In genomic region chr16:81555660-81556059, GRCh38 we compare ENCODE assay signal across 27 cellular contexts.
DNase-seq lines count a peak whose midpoint lies in the region; TF ChIP-seq lines count a peak whose summit lies in the region.
"Had no signal": no experiment of that assay in that cellular context is flagged by ENCODE, and none has a peak within 500 bp of the region (broad histone marks: within the 10 kb centered on the region; RNA-seq: fewer than 3 reads in every experiment).

No MANE protein-coding gene starts in this region.

- H3K27ac Mint-ChIP-seq in CD14-positive monocyte (peak overlapping the region in 5 of 7 donors; percentile 27 to 79 (median 65)), immature natural killer cell (peak overlapping the region; percentile 74 to 90 (median 84)), mesothelial cell of epicardium (no peak overlapping the region), H9 (no peak overlapping the region)

- H3K36me3 ChIP-seq in subcutaneous abdominal adipose tissue (ENCODE audit: control insufficient read depth in 5 of 5, insufficient read depth in 5 of 5, low read length in 5 of 5) = peaks cover 0 to 2% (median 0%) of the 10 kb centered on the region in 5 donors

- H3K4me1 Mint-ChIP-seq in CD14-positive monocyte = peaks cover 49% of the 10 kb centered on the region
- peaks cover 82 to 88% of the 10 kb centered on the region in 2 donors for H3K4me1 Mint-ChIP-seq in immature natural killer cell
- H3K4me1 Mint-ChIP-seq in mesothelial cell of epicardium = peaks cover 17% of the 10 kb centered on the region
- peaks cover 20 to 26% of the 10 kb centered on the region in 2 experiments for H3K4me1 Mint-ChIP-seq in H9

- H3K4me3 Mint-ChIP-seq in CD14-positive monocyte (no peak overlapping the region), immature natural killer cell (no peak overlapping the region), mesothelial cell of epicardium (no peak overlapping the region), H9 (no peak overlapping the region)
- H3K4me3 Mint-ChIP-seq: CD4-positive, alpha-beta memory T cell had no signal

- TF ChIP-seq CTCF in CD14-positive monocyte (IDR thresholded peaks at IDR 0.05) (no peak), RWPE1 (conservative IDR thresholded peaks at IDR 0.05; ENCODE audit: low read depth) (no peak), mesothelial cell of epicardium (IDR thresholded peaks at IDR 0.05; ENCODE audit: unreplicated experiment) (no peak), H9 (conservative IDR thresholded peaks at IDR 0.05) (no peak)

- POLR2A ChIA-PET in RWPE1 (lab: Yijun Ruan, JAX; ENCODE audit: low non-redundant PET) = no interaction called here

- H3K27me3 ChIP-seq in subcutaneous abdominal adipose tissue (ENCODE audit: control insufficient read depth in 5 of 5, insufficient read depth in 4 of 5, low read length in 5 of 5) = no peaks in the 10 kb centered on the region
- no peaks in the 10 kb centered on the region for H3K27me3 ChIP-seq in H9 (ENCODE audit: insufficient read depth, low read length)
- H3K27me3 ChIP-seq: BLaER1 treated with 17β-estradiol and CSF1 and Interleukin-3, amounts not matched to agents 10 nM and 100 nM had no signal

- H3K27me3 Mint-ChIP-seq in CD14-positive monocyte (ENCODE audit: low read depth in 3 of 3) = no peaks in the 10 kb centered on the region
- peaks cover 0 to 8% (median 5%) of the 10 kb centered on the region in 3 donors for H3K27me3 Mint-ChIP-seq in immature natural killer cell (ENCODE audit: low read depth in 3 of 3)
- no peaks in the 10 kb centered on the region for H3K27me3 Mint-ChIP-seq in mesothelial cell of epicardium (ENCODE audit: low read depth)
- no peaks in the 10 kb centered on the region for H3K27me3 Mint-ChIP-seq in H9 (ENCODE audit: low read depth)
- H3K27me3 Mint-ChIP-seq: CD4-positive, alpha-beta memory T cell had no signal

- H3K23me2 ChIP-seq in H9 (ENCODE audit: insufficient read length, low read depth, low read length, poor library complexity, severe bottlenecking) = no peaks in the 10 kb centered on the region

- no peak overlapping the region for H2AK5ac ChIP-seq in H9 (ENCODE audit: insufficient read length, low read length)

- no peak overlapping the region for H3K14ac ChIP-seq in H9 (ENCODE audit: insufficient read depth, low read length)

- H3K9ac ChIP-seq in subcutaneous abdominal adipose tissue (ENCODE audit: low read length in 5 of 5) (no peak overlapping the region), H9 (ENCODE audit: extremely low read depth, insufficient read length, low read length) (no peak overlapping the region)
- H3K9ac ChIP-seq: BLaER1 treated with 17β-estradiol and CSF1 and Interleukin-3, amounts not matched to agents 10 nM and 100 nM had no signal

- H2BK15ac ChIP-seq in H9 (ENCODE audit: low read depth, low read length) = no peak overlapping the region

- H3K9me3 ChIP-seq in subcutaneous abdominal adipose tissue (ENCODE audit: control insufficient read depth in 5 of 5, low read length in 5 of 5) (no peaks in the 10 kb centered on the region), H9 (ENCODE audit: control insufficient read depth, low read depth, low read length) (no peaks in the 10 kb centered on the region)
- H3K9me3 ChIP-seq: BLaER1 treated with 17β-estradiol and CSF1 and Interleukin-3, amounts not matched to agents 10 nM and 100 nM had no signal

- H3K36me3 Mint-ChIP-seq in CD14-positive monocyte (peaks cover 20 to 23% of the 10 kb centered on the region in 2 donors), immature natural killer cell (peaks cover 4% of the 10 kb centered on the region in 3 donors), mesothelial cell of epicardium (peaks cover 1% of the 10 kb centered on the region), H9 (ENCODE audit: insufficient read depth in 1 of 3, low read depth in 3 of 3) (no peaks in the 10 kb centered on the region; a peak in 3 of 7 replicates)

- WGBS in H9 (ENCODE audit: extremely low coverage, insufficient read length, low lambda C conversion rate) = no CpG with 5 or more reads among the region's 3 CpGs

- H3K56ac ChIP-seq in H9 (ENCODE audit: insufficient read length, low read depth, low read length) = no peak overlapping the region

- H2AFZ ChIP-seq in H9 (ENCODE audit: low read length) = no peak overlapping the region
- H2AFZ ChIP-seq: PC-9 had no signal

- H2BK5ac ChIP-seq in H9 (ENCODE audit: insufficient read length, low read length) = no peak overlapping the region

- H4K20me1 ChIP-seq in H9 (ENCODE audit: control insufficient read depth, insufficient read depth, insufficient read length) = no peaks in the 10 kb centered on the region

- H3K23ac ChIP-seq in H9 (ENCODE audit: insufficient read length, low read depth, low read length) = no peak overlapping the region

- H3T11ph ChIP-seq in H9 (ENCODE audit: low read length) = no peak overlapping the region

- no peak overlapping the region for H3K18ac ChIP-seq in H9 (ENCODE audit: insufficient read length, low read depth, low read length)

- no peak overlapping the region for H2BK20ac ChIP-seq in H9 (ENCODE audit: low read depth, low read length, poor library complexity, severe bottlenecking)

- peaks cover 8% of the 10 kb centered on the region; the same call in 1 of the 2 replicates for H3K79me2 ChIP-seq in H9 (ENCODE audit: insufficient read depth, low read length)

- CTCF ChIA-PET in RWPE1 (lab: Yijun Ruan, JAX) = no interaction called here

- peaks cover 7% of the 10 kb centered on the region for H3K79me1 ChIP-seq in H9 (ENCODE audit: insufficient read depth, low read depth, low read length, poor library complexity, severe bottlenecking)

- no peak overlapping the region for H4K8ac ChIP-seq in H9 (replicated peaks; ENCODE audit: insufficient read length, low read depth, low read length)

- no peak overlapping the region for H3K4me3 ChIP-seq in subcutaneous abdominal adipose tissue (ENCODE audit: low read depth in 1 of 5, low read length in 5 of 5)
- H3K4me3 ChIP-seq: BLaER1 treated with 17β-estradiol and CSF1 and Interleukin-3, amounts not matched to agents 10 nM and 100 nM; GM12878; PC-9 had no signal

- H3K4ac ChIP-seq in H9 (ENCODE audit: low read depth, low read length) = no peak overlapping the region

- H3K4me1 ChIP-seq in subcutaneous abdominal adipose tissue (ENCODE audit: control insufficient read depth in 5 of 5, insufficient read depth in 5 of 5, low read length in 5 of 5) (peaks cover 11 to 70% (median 32%) of the 10 kb centered on the region in 5 donors), H9 (ENCODE audit: insufficient read depth, low read length) (no peaks in the 10 kb centered on the region)

- intact Hi-C loops in CD14-positive monocyte (cut with micrococcal nuclease) = no loop called here

- no peak overlapping the region for H4K91ac ChIP-seq in H9 (ENCODE audit: insufficient read length, low read depth, low read length)

- H2BK120ac ChIP-seq in H9 (ENCODE audit: low read depth, low read length, poor library complexity, severe bottlenecking) = no peak overlapping the region

- H4K5ac ChIP-seq in H9 (ENCODE audit: insufficient read length, low read depth, low read length) = no peak overlapping the region

- 0 out of 2 replicates have a peak overlapping the region, but pooled peaks have one; percentile 24 for H3K27ac ChIP-seq in RWPE1
- peak overlapping the region; percentile 60 for H3K27ac ChIP-seq in subcutaneous abdominal adipose tissue (ENCODE audit: low read depth, low read length)
- no peak overlapping the region for H3K27ac ChIP-seq in H9 (ENCODE audit: insufficient read length, low read depth, low read length)
- H3K27ac ChIP-seq: BLaER1 treated with 17β-estradiol and CSF1 and Interleukin-3, amounts not matched to agents 10 nM and 100 nM; PC-9 had no signal

- no peak overlapping the region for H3K4me2 ChIP-seq in H9 (ENCODE audit: insufficient read depth, insufficient read length, low read length)
- H3K4me2 ChIP-seq: BLaER1 treated with 17β-estradiol and CSF1 and Interleukin-3, amounts not matched to agents 10 nM and 100 nM; PC-9 had no signal

- H2BK12ac ChIP-seq in H9 (ENCODE audit: insufficient read length, low read depth, low read length) = no peak overlapping the region

- DNase-seq in CD14-positive monocyte (ENCODE audit: low spot score) (no peak), RWPE1 (ENCODE audit: low spot score) (no peak), immature natural killer cell (no peak), NCI-H2081 treated with DMSO at 0.1 percent for 48 hours (lab: John Stamatoyannopoulos, UW) (no peak), mesothelial cell of epicardium (ENCODE audit: low spot score in 2 of 2, unreplicated experiment in 2 of 2) (no peak), H9 (no peak)
- DNase-seq: AML-193; CD4-positive, alpha-beta memory T cell; COR-L47; DMS 273 treated with DMSO at 0.1 percent for 48 hours; DMS79; EL; GDM1; GOT3; KBM-7; MV-4-11; NCI-H1105; NCI-H1436 treated with DMSO at 0.1 percent for 48 hours; NCI-H187 treated with DMSO at 0.1 percent for 48 hours; NCI-H2107; NCI-H748 treated with DMSO at 0.1 percent for 48 hours; NK-92 treated with Interleukin-12 subunit alpha and Interleukin-12 subunit beta, amount 100 ng/mL, for 24 hours; PC-9; Right ventricle myocardium superior had no signal

- no peaks in the 10 kb centered on the region for H3K9me3 Mint-ChIP-seq in CD14-positive monocyte
- no peaks in the 10 kb centered on the region for H3K9me3 Mint-ChIP-seq in immature natural killer cell
- no peaks in the 10 kb centered on the region for H3K9me3 Mint-ChIP-seq in mesothelial cell of epicardium
- no peaks in the 10 kb centered on the region for H3K9me3 Mint-ChIP-seq in H9
- H3K9me3 Mint-ChIP-seq: CD4-positive, alpha-beta memory T cell had no signal

Comparison
In these comparisons a context has a peak if more than half of its experiments do, and no peak if none do; other contexts are left out.
1. H3K27ac Mint-ChIP-seq: peak in CD14-positive monocyte (5 of 7) and immature natural killer cell (6 of 6); none in mesothelial cell of epicardium (single experiment) and H9 (0 of 3).